11 cellular contexts compared by ENCODE assay signal in genomic region chr3:188683032-188683491, GRCh38.
DNase-seq lines count a peak whose midpoint lies in the region; ATAC-seq and TF ChIP-seq lines count a peak whose summit lies in the region.
"Had no signal": no experiment of that assay in that cellular context is flagged by ENCODE, and none has a peak within 500 bp of the region (broad histone marks: within the 10 kb centered on the region; RNA-seq: fewer than 3 reads in every experiment).

No MANE protein-coding gene starts in this region.

- DNase-seq in GM04504 (ENCODE audit: low read depth) (peak; percentile 51), M059J (ENCODE audit: low read depth) (peak; percentile 99), fibroblast of mammary gland (ENCODE audit: low read depth) (peak; percentile 98), NCI-H187 (lab: John Stamatoyannopoulos, UW) (no peak), cerebellar nuclear complex (lab: John Stamatoyannopoulos, UW) (no peak)
- DNase-seq: mesendoderm, NCI-H1436 treated with DMSO at 0.1 percent for 48 hours had no signal

- ATAC-seq in HG02642 (IDR thresholded peaks at IDR 0.05; ENCODE audit: poor library complexity, unreplicated experiment) (no peak), HG03280 (IDR thresholded peaks at IDR 0.05; ENCODE audit: unreplicated experiment) (no peak)

- no peaks in the 10 kb centered on the region for H3K27me3 ChIP-seq in skeletal muscle satellite cell (ENCODE audit: control insufficient read depth, insufficient read depth, low read length)
- H3K27me3 ChIP-seq: vagina had no signal

- H3K9me3 ChIP-seq in skeletal muscle satellite cell (replicated peaks; ENCODE audit: low read length) = no peaks in the 10 kb centered on the region
- H3K9me3 ChIP-seq: vagina had no signal

- peak overlapping the region; percentile 42 for H3K9ac ChIP-seq in skeletal muscle satellite cell (ENCODE audit: low read depth, low read length)

- H3K36me3 ChIP-seq in skeletal muscle satellite cell (ENCODE audit: insufficient read depth, low read length) = no peaks in the 10 kb centered on the region
- H3K36me3 ChIP-seq: vagina had no signal

- no peak for TF ChIP-seq CTCF in fibroblast of mammary gland (conservative IDR thresholded peaks at IDR 0.05; ENCODE audit: control insufficient read depth, insufficient read depth, low read depth, low read length)

- peaks cover 45% of the 10 kb centered on the region for H3K4me1 ChIP-seq in skeletal muscle satellite cell (ENCODE audit: control insufficient read depth, insufficient read depth, low read length)
- H3K4me1 ChIP-seq: vagina had no signal

- H3K4me2 ChIP-seq in skeletal muscle satellite cell (ENCODE audit: low read length) = peak overlapping the region; percentile 21

- H3K4me3 ChIP-seq in fibroblast of mammary gland (ENCODE audit: control insufficient read depth, low read depth, low read length) (no peak overlapping the region), skeletal muscle satellite cell (ENCODE audit: low read length) (no peak overlapping the region)
- H3K4me3 ChIP-seq: vagina had no signal

Comparison
In these comparisons a context has a peak if more than half of its experiments do, and no peak if none do; other contexts are left out.
1. DNase-seq: peak in GM04504 (single experiment), M059J (single experiment) and fibroblast of mammary gland (single experiment); none in NCI-H187 (0 of 2) and cerebellar nuclear complex (0 of 2).